In the genomic region with DNA sequence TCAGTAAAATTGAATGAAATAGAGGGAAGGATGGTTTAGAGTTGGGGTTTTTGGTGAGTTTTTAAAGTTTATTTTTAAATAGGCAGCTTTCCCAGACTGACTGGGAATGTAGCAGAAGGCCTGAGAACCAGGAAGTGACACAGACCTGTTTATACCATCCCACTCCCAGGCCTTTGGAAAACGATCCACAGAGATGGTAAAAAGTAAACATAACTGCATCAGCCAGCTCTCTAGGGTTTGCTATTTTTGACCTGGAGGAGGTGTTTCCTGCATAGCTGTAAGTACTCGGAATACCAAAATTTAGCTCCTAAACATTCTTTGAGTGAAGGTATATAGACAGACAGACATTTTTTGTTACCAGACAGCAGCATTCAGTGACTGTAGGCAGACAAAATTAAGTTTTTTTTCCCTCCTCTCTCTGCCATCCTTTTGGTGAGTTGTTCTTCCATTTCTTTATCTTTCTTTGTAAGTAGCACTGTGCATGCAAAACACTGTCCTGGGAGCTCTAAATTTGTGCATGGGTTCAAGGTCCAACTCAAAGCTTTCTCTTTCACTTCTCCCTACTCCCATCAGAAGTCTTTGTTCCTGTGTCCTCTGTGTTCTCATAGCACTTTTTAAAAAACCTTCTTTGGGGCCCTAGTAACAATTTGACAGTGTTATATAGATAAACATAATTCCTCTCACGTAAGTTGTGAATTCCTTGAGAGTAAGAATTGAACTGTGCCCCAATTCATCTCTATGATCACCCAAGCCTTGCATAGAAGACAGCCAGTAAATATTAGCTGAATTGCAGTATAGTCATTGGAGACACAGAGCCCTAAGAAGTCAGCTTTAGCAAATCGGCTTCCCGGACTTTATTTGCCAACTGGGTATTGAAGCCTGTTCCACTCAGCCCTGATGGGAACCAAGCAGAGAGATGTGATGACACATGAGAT, we compare ENCODE assay signal across 8 cellular contexts. TPM values are rescaled to one million over a fixed set of nuclear protein-coding genes. Genes with fewer than 3 reads are reported as not detected.
A peak's percentile ranks its signal among the peaks of the same experiment; 100 is the strongest.
DNase-seq lines count a peak whose midpoint lies in the region; ATAC-seq, FAIRE-seq and TF ChIP-seq lines count a peak whose summit lies in the region.

No MANE protein-coding gene starts in this region.

- no peak overlapping the region for H2AFZ ChIP-seq in H1 (ENCODE audit: low read length)

- no peak for TF ChIP-seq POLR2A in H1 (IDR thresholded peaks at IDR 0.05; ENCODE audit: control extremely low read depth in 1 of 2, low read depth in 2 of 2, low read length in 2 of 2)

- H3K23me2 ChIP-seq in H1 (ENCODE audit: low read depth, low read length): no peaks in the 10 kb centered on the region

- no peak for DNase-seq in CD14-positive monocyte (ENCODE audit: low spot score)
- DNase-seq in NCI-H510A (lab: John Stamatoyannopoulos, UW): peak; percentile 42
- no peak for DNase-seq in H1 (ENCODE audit: low read depth in 1 of 2, low spot score in 2 of 2)
- no peak for DNase-seq in nephron progenitor cell
- no peak for DNase-seq in D721Med (ENCODE audit: insufficient read length, low spot score)
- no peak for DNase-seq in GDM1 (lab: John Stamatoyannopoulos, UW)
- no peak for DNase-seq in retina

- ATAC-seq in GM19397 (IDR thresholded peaks at IDR 0.05; ENCODE audit: unreplicated experiment): peak; percentile 54

- no peak overlapping the region for H3K23ac ChIP-seq in H1 (ENCODE audit: insufficient read length)

- TF ChIP-seq RAD21 in H1 (IDR thresholded peaks at IDR 0.05 in 1 of 2, conservative IDR thresholded peaks at IDR 0.05 in 1 of 2; ENCODE audit: low read depth in 2 of 2, low read length in 2 of 2): no peak

- H3K27me3 ChIP-seq in H1 (replicated peaks in 1 of 4; ENCODE audit: control insufficient read depth in 3 of 4, extremely low read depth in 1 of 4, insufficient read depth in 3 of 4, low read length in 3 of 4): no peaks in the 10 kb centered on the region

- H3K79me2 ChIP-seq in H1 (ENCODE audit: control insufficient read depth in 1 of 2, insufficient read depth in 2 of 2, low read length in 2 of 2): no peaks in the 10 kb centered on the region

- H2BK12ac ChIP-seq in H1 (ENCODE audit: low read depth, low read length): no peak overlapping the region

- WGBS in H1 (ENCODE audit: extremely low coverage in 1 of 2, insufficient coverage in 1 of 2, insufficient read length in 1 of 2, insufficient replicate concordance in 2 of 2, low coverage in 1 of 2, low lambda C conversion rate in 2 of 2, missing lambda C conversion rate in 1 of 2), 2 experiments: 91% methylated on average over 5 of the region's 5 CpGs; no CpG with 5 or more reads in 1 of the 2 experiments

- no peak overlapping the region for H2BK120ac ChIP-seq in H1 (replicated peaks; ENCODE audit: low read depth, low read length)

- TF ChIP-seq EP300 in H1 (IDR thresholded peaks at IDR 0.05; ENCODE audit: borderline replicate concordance in 1 of 2, low read depth in 2 of 2, low read length in 2 of 2): no peak

- H3K9me3 ChIP-seq in H1 (ENCODE audit: insufficient read depth in 2 of 2, low read depth in 1 of 2, low read length in 1 of 2): no peaks in the 10 kb centered on the region

- no peak overlapping the region for H2BK20ac ChIP-seq in H1 (ENCODE audit: low read length)

- H3K4me3 ChIP-seq in H1 (ENCODE audit: extremely low read depth in 1 of 4, insufficient read depth in 2 of 4, low read depth in 3 of 4, low read length in 4 of 4): no peak overlapping the region

- H3K4ac ChIP-seq in H1 (replicated peaks; ENCODE audit: insufficient read length, low read depth, low read length): no peak overlapping the region

- H4K91ac ChIP-seq in H1 (replicated peaks; ENCODE audit: insufficient read length, low read length): no peak overlapping the region

- POLR2A ChIA-PET in H1 (lab: Charles Lee; ENCODE audit: partially characterized antibody): interaction anchor here (0.8 to 2.1 kb wide), 3 partner anchors 9 to 16 kb away, joined by 3 to 5 read pairs (median 4); no protein-coding TSS in a partner anchor

- H3K4me1 Mint-ChIP-seq in CD14-positive monocyte (peaks cover 93% of the 10 kb centered on the region), nephron progenitor cell (peaks cover 73% of the 10 kb centered on the region)

- H4K5ac ChIP-seq in H1 (ENCODE audit: insufficient read length, low read depth, low read length): no peak overlapping the region

- no peaks in the 10 kb centered on the region for H3K36me3 ChIP-seq in H1 (ENCODE audit: control insufficient read depth in 2 of 4, insufficient read depth in 4 of 4, low read length in 3 of 4)

- H3K27ac Mint-ChIP-seq in CD14-positive monocyte (peak overlapping the region; percentile 37 to 83 (median 46)), nephron progenitor cell (peak overlapping the region; percentile 68)

- H3K27me3 Mint-ChIP-seq in CD14-positive monocyte (ENCODE audit: low read depth in 3 of 3) (peaks cover 0 to 5% (median 3%) of the 10 kb centered on the region in 3 donors), nephron progenitor cell (ENCODE audit: low read depth, poor library complexity) (no peaks in the 10 kb centered on the region)

- H3K18ac ChIP-seq in H1 (ENCODE audit: extremely low read depth, low read length): no peak overlapping the region

- CTCF ChIA-PET in H1 (lab: Charles Lee; ENCODE audit: partially characterized antibody): interaction anchor here (0.8 to 2.4 kb wide), 6 partner anchors 8 to 79 kb away, joined by 3 to 12 read pairs (median 4); no protein-coding TSS in a partner anchor

- H2AK5ac ChIP-seq in H1 (ENCODE audit: low read depth, low read length): no peak overlapping the region

- H3K9ac ChIP-seq in H1 (replicated peaks in 1 of 4; ENCODE audit: extremely low read depth in 1 of 4, low read depth in 3 of 4, low read length in 3 of 4): no peak overlapping the region

- peak overlapping the region in 1 of 2 donors; percentile 61 for H3K4me3 Mint-ChIP-seq in CD14-positive monocyte
- no peak overlapping the region for H3K4me3 Mint-ChIP-seq in nephron progenitor cell

- no peaks in the 10 kb centered on the region for H3K79me1 ChIP-seq in H1 (ENCODE audit: low read depth, low read length)

- no peak overlapping the region for H3K56ac ChIP-seq in H1 (replicated peaks; ENCODE audit: insufficient read length, low read depth, low read length)

- H2BK5ac ChIP-seq in H1 (ENCODE audit: low read depth, low read length): no peak overlapping the region

- no peak overlapping the region for H3K27ac ChIP-seq in H1 (ENCODE audit: low read depth, low read length)

- H4K8ac ChIP-seq in H1 (ENCODE audit: extremely low read depth, insufficient read depth, low read length): no peak overlapping the region

- FAIRE-seq in H1 (lab: Jason Lieb, UNC): no peak
- FAIRE-seq in D721Med (lab: Jason Lieb, UNC): no peak

- intact Hi-C loops in CD14-positive monocyte (cut with micrococcal nuclease): no loop called here

- H3K9me3 Mint-ChIP-seq in CD14-positive monocyte (no peaks in the 10 kb centered on the region), nephron progenitor cell (no peaks in the 10 kb centered on the region)

- H2BK15ac ChIP-seq in H1 (ENCODE audit: low read length): 0 out of 2 replicates have a peak overlapping the region, but pooled peaks have one; percentile 31

- peaks cover 14 to 29% of the 10 kb centered on the region in 2 donors for H3K36me3 Mint-ChIP-seq in CD14-positive monocyte
- peaks cover 7% of the 10 kb centered on the region for H3K36me3 Mint-ChIP-seq in nephron progenitor cell (ENCODE audit: low read depth)

- no peak overlapping the region for H3K4me2 ChIP-seq in H1 (ENCODE audit: insufficient read depth in 1 of 2, low read depth in 2 of 2, low read length in 2 of 2)

- TF ChIP-seq CTCF in CD14-positive monocyte (IDR thresholded peaks at IDR 0.05) (no peak), H1 (IDR thresholded peaks at IDR 0.05; ENCODE audit: control extremely low read depth in 1 of 3, insufficient read depth in 1 of 3, low read depth in 1 of 3, low read length in 3 of 3) (no peak), nephron progenitor cell (IDR thresholded peaks at IDR 0.05) (no peak), D721Med (IDR thresholded peaks at IDR 0.05; ENCODE audit: insufficient read depth, missing control alignments) (no peak)

- H3K14ac ChIP-seq in H1 (ENCODE audit: insufficient read length): no peak overlapping the region

- no peaks in the 10 kb centered on the region for H4K20me1 ChIP-seq in H1 (replicated peaks in 1 of 2; ENCODE audit: control insufficient read depth in 1 of 2, insufficient read depth in 2 of 2, low read length in 2 of 2)

- H3K4me1 ChIP-seq in H1 (replicated peaks in 1 of 4; ENCODE audit: control insufficient read depth in 3 of 4, insufficient read depth in 4 of 4, low read length in 3 of 4): peaks cover 0 to 15% (median 10%) of the 10 kb centered on the region in 4 experiments; a peak in 6 of 7 replicates

TF ChIP-seq in H1, 55 proteins besides CTCF, POLR2A, EP300 and RAD21 (continues in another document):
- TF ChIP-seq, protein P1, sequence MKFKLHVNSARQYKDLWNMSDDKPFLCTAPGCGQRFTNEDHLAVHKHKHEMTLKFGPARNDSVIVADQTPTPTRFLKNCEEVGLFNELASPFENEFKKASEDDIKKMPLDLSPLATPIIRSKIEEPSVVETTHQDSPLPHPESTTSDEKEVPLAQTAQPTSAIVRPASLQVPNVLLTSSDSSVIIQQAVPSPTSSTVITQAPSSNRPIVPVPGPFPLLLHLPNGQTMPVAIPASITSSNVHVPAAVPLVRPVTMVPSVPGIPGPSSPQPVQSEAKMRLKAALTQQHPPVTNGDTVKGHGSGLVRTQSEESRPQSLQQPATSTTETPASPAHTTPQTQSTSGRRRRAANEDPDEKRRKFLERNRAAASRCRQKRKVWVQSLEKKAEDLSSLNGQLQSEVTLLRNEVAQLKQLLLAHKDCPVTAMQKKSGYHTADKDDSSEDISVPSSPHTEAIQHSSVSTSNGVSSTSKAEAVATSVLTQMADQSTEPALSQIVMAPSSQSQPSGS (IDR thresholded peaks at IDR 0.05; ENCODE audit: low read length): no peak
- TF ChIP-seq MAFK (IDR thresholded peaks at IDR 0.05; ENCODE audit: low read depth, low read length) (no peak), ZNF274 (IDR thresholded peaks at IDR 0.05; ENCODE audit: borderline replicate concordance, extremely low read depth, low read length) (no peak), SIX5 (IDR thresholded peaks at IDR 0.05; ENCODE audit: low read depth, low read length) (no peak), GTF2F1 (IDR thresholded peaks at IDR 0.05; ENCODE audit: borderline replicate concordance, low read depth, low read length) (no peak), KDM5A (IDR thresholded peaks at IDR 0.05; ENCODE audit: low read length) (no peak), SRF (IDR thresholded peaks at IDR 0.05; ENCODE audit: low read depth, low read length) (no peak)

RNA-seq across cellular contexts. Expression of gene SUSD6, which starts 37.4 kb away (rescaled TPM):
- polyA plus RNA-seq in CD14-positive monocyte (10 to 100 TPM; 17.3 to 30.1 TPM), H1 (2011; rRNA removed) (2.9 and 3.0 TPM in 2 replicates)
- 3.8 and 5.1 TPM in 2 replicates for total RNA-seq in H1 (2021; fragmentation: NEBNext Ultra II Directional; extraction: Animal tissue kit (Norgen Biotek cat#: 25700))
- polyA plus RNA-seq in H1 (2011; cell fraction: cytosol; rRNA removed): 2.6 TPM
- polyA plus RNA-seq in H1 (2011; cell fraction: nucleus; rRNA removed): 6.3 TPM
- 3.2 to 5.3 TPM (median 4.4 TPM) in 4 replicates for polyA plus RNA-seq in H1 (2012, experiment 1 of 2)
- polyA plus RNA-seq in H1 (2012, experiment 2 of 2): 3.6 TPM
- polyA plus RNA-seq in H1 (2013, experiment 1 of 2): 2.8 TPM
- polyA plus RNA-seq in H1 (2013, experiment 2 of 2): 3.2 TPM
- polyA minus RNA-seq in H1 (2011; rRNA and poly(A)+ RNA removed): 4.4 and 5.8 TPM in 2 replicates
- polyA minus RNA-seq in H1 (2011; cell fraction: cytosol; rRNA and poly(A)+ RNA removed): 4.8 TPM
- 5.9 TPM for polyA minus RNA-seq in H1 (2011; cell fraction: nucleus; rRNA and poly(A)+ RNA removed)
